1 cellular context compared by ENCODE assay signal in genomic region chr17:49788443-49789277, GRCh38.
TF ChIP-seq lines count a peak whose summit lies in the region.

Gene KAT7, plus strand, starts transcription at chr17:49788681. Its CDS starts 154 bp downstream, at chr17:49788835.

TF ChIP-seq in HepG2, 621 proteins besides CTCF, POLR2A, EP300 and RAD21 (continued from another document):
- TF ChIP-seq AKNA (CRISPR knock-in tag; IDR thresholded peaks at IDR 0.05; ENCODE audit: borderline replicate concordance) = 0 out of 2 replicates have a peak, but pooled peaks have one; percentile 94
TF ChIP-seq in HepG2: peak in this region for 376.
